ENCODE assay signal across 22 cellular contexts in the genomic region with DNA sequence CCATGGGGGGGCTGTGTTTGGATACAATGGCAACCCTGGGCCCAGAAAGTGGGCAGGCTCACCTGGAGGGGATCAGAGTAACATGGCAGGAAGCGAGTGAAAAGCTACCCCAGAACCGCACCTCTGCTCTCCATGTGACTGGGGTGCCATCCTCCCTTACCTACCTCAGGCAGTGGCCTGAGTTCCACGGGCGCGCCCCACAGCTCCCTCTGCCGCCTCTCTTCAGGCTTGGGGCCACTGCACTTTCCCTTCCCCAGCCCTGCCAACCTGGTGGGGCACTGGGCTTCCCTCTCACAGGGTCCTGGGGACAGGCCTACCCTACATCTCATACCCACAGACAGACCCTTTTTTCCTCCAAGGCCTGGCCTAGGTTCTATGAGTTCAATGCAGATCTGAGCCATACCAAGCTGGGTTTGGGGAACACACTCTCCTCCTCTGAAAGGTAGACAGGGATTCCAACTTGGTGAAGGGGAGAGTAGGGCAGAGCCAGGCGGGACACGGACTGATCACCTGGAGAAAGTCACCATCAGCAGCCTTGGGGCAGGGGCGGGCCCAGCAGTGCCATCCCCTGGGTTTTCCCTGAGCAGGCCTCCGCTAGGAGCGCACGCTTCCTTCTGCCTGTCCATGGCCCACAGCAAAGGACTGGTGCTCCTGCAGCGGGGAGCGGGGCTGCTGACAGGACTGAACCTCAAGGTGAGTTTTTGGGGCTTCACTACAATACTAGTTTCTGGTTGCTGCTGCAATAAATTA. TPM values are rescaled to one million over a fixed set of nuclear protein-coding genes. Genes with fewer than 3 reads are reported as not detected.
"Had no signal": no experiment of that assay in that cellular context is flagged by ENCODE, and none has a peak within 500 bp of the region (broad histone marks: within the 10 kb centered on the region; RNA-seq: fewer than 3 reads in every experiment).

No MANE protein-coding gene starts in this region.

- H3K4me3 Mint-ChIP-seq: endodermal cell; naive thymus-derived CD4-positive, alpha-beta T cell; stimulated activated naive CD8-positive, alpha-beta T cell treated with anti-CD3 and anti-CD28 coated beads, Interleukin-15, Interleukin-2, amounts not matched to agents 100 ng/mL and 50 ng/mL, for 24 hours had no signal

- H3K9me3 Mint-ChIP-seq: endodermal cell; stimulated activated naive CD8-positive, alpha-beta T cell treated with anti-CD3 and anti-CD28 coated beads, Interleukin-15, Interleukin-2, amounts not matched to agents 100 ng/mL and 50 ng/mL, for 24 hours had no signal

- H3K4me1 Mint-ChIP-seq: endodermal cell had no signal

- H3K27ac Mint-ChIP-seq: endodermal cell; naive thymus-derived CD4-positive, alpha-beta T cell; stimulated activated naive CD8-positive, alpha-beta T cell treated with anti-CD3 and anti-CD28 coated beads, Interleukin-15, Interleukin-2, amounts not matched to agents 100 ng/mL and 50 ng/mL, for 24 hours had no signal

- H3K27me3 Mint-ChIP-seq: naive thymus-derived CD4-positive, alpha-beta T cell had no signal

- DNase-seq: colonic mucosa; effector CD4-positive, alpha-beta T cell; endodermal cell; gastrocnemius medialis; islet precursor cell; mammary epithelial cell; naive thymus-derived CD4-positive, alpha-beta T cell; small intestine; stimulated activated CD4-positive, alpha-beta T cell treated with anti-CD3 and anti-CD28 coated beads, Interleukin-12 subunit alpha, Interleukin-12 subunit beta, amount 100 ng/mL, for 4 hours; testis; upper lobe of right lung had no signal

- ATAC-seq: gastrocnemius medialis; left lobe of liver; naive thymus-derived CD4-positive, alpha-beta T cell; upper lobe of right lung had no signal

RNA-seq across cellular contexts. Expression of a gene that starts 7.1 kb away (rescaled TPM):
- total RNA-seq: dermis microvascular lymphatic vessel endothelial cell; fibroblast of lung; gastrocnemius medialis; lower leg skin; mammary epithelial cell; mesenteric fat pad; mononuclear cell; naive thymus-derived CD4-positive, alpha-beta T cell; pulmonary artery endothelial cell; subcutaneous adipose tissue; tibial nerve; upper lobe of right lung; vagina had no signal
